Comparison of ENCODE assay signal across 9 cellular contexts in the genomic region with DNA sequence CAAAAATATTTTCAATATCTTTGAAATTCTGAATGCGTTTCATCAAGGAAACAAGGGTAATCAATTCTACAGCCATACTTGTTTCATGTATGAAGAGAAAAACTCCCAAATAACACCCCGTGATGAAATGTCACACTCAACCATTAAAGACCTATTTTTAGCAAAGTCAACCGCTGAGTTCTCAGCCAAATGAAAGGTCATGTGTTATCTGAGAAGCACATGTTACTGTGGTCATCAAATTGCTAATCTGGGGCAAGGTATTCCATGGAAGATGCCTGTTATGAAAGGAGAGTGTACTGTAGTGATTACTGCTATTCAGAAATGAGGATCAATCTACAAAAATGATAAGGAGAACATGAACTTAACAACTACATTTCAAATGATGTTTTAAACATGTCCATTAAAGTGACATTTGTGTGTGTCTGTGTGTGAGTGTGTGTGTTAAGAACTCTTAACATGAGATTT.
DNase-seq lines count a peak whose midpoint lies in the region; ATAC-seq lines count a peak whose summit lies in the region.
"Had no signal": no experiment of that assay in that cellular context is flagged by ENCODE, and none has a peak within 500 bp of the region (broad histone marks: within the 10 kb centered on the region; RNA-seq: fewer than 3 reads in every experiment).

No MANE protein-coding gene starts in this region.

- no peak overlapping the region for H3K27ac ChIP-seq in GM23248
- H3K27ac ChIP-seq: dorsolateral prefrontal cortex had no signal

- no peaks in the 10 kb centered on the region for H3K9me3 ChIP-seq in GM23248 (ENCODE audit: low read depth)

- H3K9me2 ChIP-seq in GM23248 (ENCODE audit: insufficient read depth) = no peaks in the 10 kb centered on the region

- H3K4me3 Mint-ChIP-seq in dendritic cell treated with granulocyte-macrophage colony-stimulating factor and Interleukin-4, amounts not matched to agents 40 ng/mL and 50 ng/mL, for 4 days = no peak overlapping the region

- ATAC-seq in GM19438 (IDR thresholded peaks at IDR 0.05; ENCODE audit: low read depth, unreplicated experiment) = peak; percentile 61
- peak; percentile 35 for ATAC-seq in HG03457 (IDR thresholded peaks at IDR 0.05; ENCODE audit: unreplicated experiment)
- no peak for ATAC-seq in left lobe of liver

- no peaks in the 10 kb centered on the region for H3K36me3 ChIP-seq in GM23248 (ENCODE audit: low read depth)

- in situ Hi-C loops in GM23248 (cut with MboI) = no loop called here

- H3K4me3 ChIP-seq in GM23248 = no peak overlapping the region
- H3K4me3 ChIP-seq: dorsolateral prefrontal cortex had no signal

- WGBS in GM23248 (ENCODE audit: low coverage in 1 of 2, low lambda C conversion rate in 2 of 2, missing lambda C conversion rate in 2 of 2), 2 experiments = 92 to 96% methylated on average over 3 of the region's 3 CpGs

- no peaks in the 10 kb centered on the region for H3F3A ChIP-seq in GM23248 (ENCODE audit: insufficient read depth)

- H3K36me3 Mint-ChIP-seq in dendritic cell treated with granulocyte-macrophage colony-stimulating factor and Interleukin-4, amounts not matched to agents 40 ng/mL and 50 ng/mL, for 4 days (ENCODE audit: low read depth) = no peaks in the 10 kb centered on the region

- no peaks in the 10 kb centered on the region for H3K9me3 Mint-ChIP-seq in dendritic cell treated with granulocyte-macrophage colony-stimulating factor and Interleukin-4, amounts not matched to agents 40 ng/mL and 50 ng/mL, for 4 days

- no peaks in the 10 kb centered on the region for H3K27me3 Mint-ChIP-seq in dendritic cell treated with granulocyte-macrophage colony-stimulating factor and Interleukin-4, amounts not matched to agents 40 ng/mL and 50 ng/mL, for 4 days

- H3K27ac Mint-ChIP-seq in dendritic cell treated with granulocyte-macrophage colony-stimulating factor and Interleukin-4, amounts not matched to agents 40 ng/mL and 50 ng/mL, for 4 days = peak overlapping the region; percentile 15

- no peaks in the 10 kb centered on the region for H3K4me1 ChIP-seq in GM23248 (ENCODE audit: insufficient read depth)

- no peaks in the 10 kb centered on the region for H3K79me2 ChIP-seq in GM23248 (ENCODE audit: insufficient read depth)

- H3K4me1 Mint-ChIP-seq in dendritic cell treated with granulocyte-macrophage colony-stimulating factor and Interleukin-4, amounts not matched to agents 40 ng/mL and 50 ng/mL, for 4 days (ENCODE audit: low read depth) = peaks cover 18% of the 10 kb centered on the region

- H4K20me1 ChIP-seq in GM23248 (ENCODE audit: insufficient read depth) = no peaks in the 10 kb centered on the region

- DNase-seq in GF-D8 (lab: John Stamatoyannopoulos, UW) (peak; percentile 35), left lobe of liver (ENCODE audit: low spot score) (no peak), GM23248 (no peak), RKO (ENCODE audit: low spot score) (no peak), NCI-H1694 treated with DMSO at 0.1 percent for 48 hours (lab: John Stamatoyannopoulos, UW) (no peak)
- DNase-seq: dorsolateral prefrontal cortex had no signal

- H3K4me2 ChIP-seq in GM23248 (ENCODE audit: unreplicated experiment) = no peak overlapping the region

- H3K9ac ChIP-seq in GM23248 = no peak overlapping the region

- no peak overlapping the region for H2AFZ ChIP-seq in GM23248

- intact Hi-C loops in dendritic cell treated with granulocyte-macrophage colony-stimulating factor and Interleukin-4, amounts not matched to agents 40 ng/mL and 50 ng/mL, for 4 days (cut with micrococcal nuclease) = no loop called here

- H3K27me3 ChIP-seq in GM23248 (replicated peaks; ENCODE audit: insufficient read depth) = no peaks in the 10 kb centered on the region
- H3K27me3 ChIP-seq: dorsolateral prefrontal cortex had no signal
